Comparison of ENCODE assay signal across 8 cellular contexts in genomic region chr7:2431260-2431867, GRCh38. TPM values are rescaled to one million over a fixed set of nuclear protein-coding genes. Genes with fewer than 3 reads are reported as not detected.
DNase-seq lines count a peak whose midpoint lies in the region; ATAC-seq and TF ChIP-seq lines count a peak whose summit lies in the region.

No MANE protein-coding gene starts in this region.

- H3K36me3 Mint-ChIP-seq in CD4-positive, alpha-beta T cell (ENCODE audit: low read depth), result peaks cover 42% of the 10 kb centered on the region

- peak in 8 of 10 experiments; percentile 15 to 51 (median 22) for DNase-seq in CD4-positive, alpha-beta T cell
- DNase-seq in HuH-7.5 (ENCODE audit: low spot score) (peak; percentile 71), activated T-cell treated with anti-CD3 and anti-CD28 coated beads for 48 hours (ENCODE audit: low read depth) (peak; percentile 34), mucosa of gallbladder (ENCODE audit: low spot score) (no peak)

- WGBS in liver, result 87% methylated on average over 3 of the region's 3 CpGs

- CTCF ChIA-PET in CD4-positive, alpha-beta T cell (lab: Charles Lee), result interaction anchor here (0.6 to 2.2 kb wide), 3 partner anchors 25 to 852 kb away, joined by 3 to 10 read pairs (median 4); no protein-coding TSS in a partner anchor

- no peak overlapping the region for H3K4me3 ChIP-seq in liver (ENCODE audit: low read depth in 1 of 3, low read length in 3 of 3)

- intact Hi-C loops in CD4-positive, alpha-beta T cell (cut with DNase I, micrococcal nuclease), result no loop called here

- no peaks in the 10 kb centered on the region for H3K9me3 ChIP-seq in CD4-positive, alpha-beta T cell (ENCODE audit: control insufficient read depth, low read length)
- H3K9me3 ChIP-seq in liver (ENCODE audit: control insufficient read depth in 4 of 4, low read length in 3 of 4), result no peaks in the 10 kb centered on the region

- no peak overlapping the region for H3K9ac ChIP-seq in liver (ENCODE audit: low read depth in 1 of 2, low read length in 2 of 2)

- peaks cover 4% of the 10 kb centered on the region for H3K9me3 Mint-ChIP-seq in CD4-positive, alpha-beta T cell

- H3K4me3 Mint-ChIP-seq in CD4-positive, alpha-beta T cell, result no peak overlapping the region

- no peak overlapping the region for H3K27ac Mint-ChIP-seq in CD4-positive, alpha-beta T cell

- H3K27me3 Mint-ChIP-seq in CD4-positive, alpha-beta T cell, result no peaks in the 10 kb centered on the region

- peaks cover 6% of the 10 kb centered on the region for H3K4me1 Mint-ChIP-seq in CD4-positive, alpha-beta T cell (ENCODE audit: low read depth)

- POLR2A ChIA-PET in CD4-positive, alpha-beta T cell (lab: Charles Lee), result interaction anchor here (1.4 kb wide), 1 partner anchor 24 kb away, joined by 3 read pairs; no protein-coding TSS in a partner anchor

- peak; percentile 59 for TF ChIP-seq CTCF in CD4-positive, alpha-beta T cell (IDR thresholded peaks at IDR 0.05)
- TF ChIP-seq CTCF in liver (IDR thresholded peaks at IDR 0.05; ENCODE audit: low read depth, low read length, missing input control), result peak; percentile 50

- peak; percentile 64 for ATAC-seq in CD4-positive, alpha-beta T cell (ENCODE audit: poor library complexity)
- ATAC-seq in GM18870 (IDR thresholded peaks at IDR 0.05; ENCODE audit: unreplicated experiment) (no peak), HG02571 (IDR thresholded peaks at IDR 0.05; ENCODE audit: unreplicated experiment) (no peak), HG03025 (IDR thresholded peaks at IDR 0.05; ENCODE audit: low FRiP score, unreplicated experiment) (no peak)

- H3K27ac ChIP-seq in CD4-positive, alpha-beta T cell (ENCODE audit: low read depth, low read length), result no peak overlapping the region
- no peak overlapping the region for H3K27ac ChIP-seq in liver (ENCODE audit: low read depth in 1 of 2, low read length in 2 of 2)

- no peaks in the 10 kb centered on the region for H3K4me1 ChIP-seq in liver (ENCODE audit: control insufficient read depth in 4 of 4, insufficient read depth in 4 of 4, low read length in 3 of 4)

- H3K36me3 ChIP-seq in liver (ENCODE audit: control insufficient read depth in 4 of 4, insufficient read depth in 3 of 4, low read depth in 1 of 4, low read length in 3 of 4), result peaks cover 7 to 25% (median 9%) of the 10 kb centered on the region in 4 donors

- peak; percentile 64 to 79 for TF ChIP-seq RAD21 in liver (IDR thresholded peaks at IDR 0.05)

- H3K27me3 ChIP-seq in CD4-positive, alpha-beta T cell (ENCODE audit: control insufficient read depth, insufficient read depth, low read length), result no peaks in the 10 kb centered on the region
- no peaks in the 10 kb centered on the region for H3K27me3 ChIP-seq in liver (ENCODE audit: control insufficient read depth in 4 of 4, insufficient read depth in 4 of 4, low read length in 3 of 4)

TF ChIP-seq in liver, 16 proteins besides CTCF, POLR2A, EP300 and RAD21:
- TF ChIP-seq ZBTB33 (IDR thresholded peaks at IDR 0.05) (no peak), JUND (IDR thresholded peaks at IDR 0.05) (no peak), FOXA1 (IDR thresholded peaks at IDR 0.05) (no peak), HNF4G (IDR thresholded peaks at IDR 0.05) (no peak), TAF1 (conservative IDR thresholded peaks at IDR 0.05) (no peak), MAX (IDR thresholded peaks at IDR 0.05) (no peak), NR2F2 (IDR thresholded peaks at IDR 0.05) (no peak), ATF3 (IDR thresholded peaks at IDR 0.05) (no peak), YY1 (IDR thresholded peaks at IDR 0.05) (no peak), GABPA (IDR thresholded peaks at IDR 0.05 in 1 of 2, conservative IDR thresholded peaks at IDR 0.05 in 1 of 2) (no peak), REST (IDR thresholded peaks at IDR 0.05) (no peak), SP1 (IDR thresholded peaks at IDR 0.05) (no peak)

RNA-seq across cellular contexts. Expression of gene CHST12, which starts 28.0 kb away (rescaled TPM):
- total RNA-seq in CD4-positive, alpha-beta T cell, result 1 to 10 TPM; 6.6 to 8.6 TPM
- total RNA-seq in liver, result 1 to 10 TPM; 3.2 to 5.9 TPM
- 10 to 100 TPM in 1 of 2 donors, 1 to 10 TPM in 1; 4.5 to 11.9 TPM for polyA plus RNA-seq in liver
- total RNA-seq in mucosa of gallbladder, result 26.8 TPM

RNA-seq across cellular contexts. Expression of gene GRIFIN, which starts 44.8 kb away (rescaled TPM):
- not detected for total RNA-seq in CD4-positive, alpha-beta T cell
- total RNA-seq in liver, result not detected
- polyA plus RNA-seq in liver, result not detected
- not detected for total RNA-seq in mucosa of gallbladder
